ENCODE assay signal across 29 cellular contexts in genomic region chr1:77592906-77593305, GRCh38.
"Had no signal": no experiment of that assay in that cellular context is flagged by ENCODE, and none has a peak within 500 bp of the region (broad histone marks: within the 10 kb centered on the region; RNA-seq: fewer than 3 reads in every experiment).

No MANE protein-coding gene starts in this region.

- H3K9me3 ChIP-seq: left lung, lower lobe of right lung, neutrophil, right atrium auricular region, right lobe of liver, stomach, suprapubic skin, thoracic aorta, tibial artery, upper lobe of right lung had no signal

- H3K27me3 ChIP-seq: left lung, neural progenitor cell, neutrophil, right atrium auricular region, right lobe of liver, stomach, suprapubic skin, tibial artery, upper lobe of right lung had no signal

- H3K4me1 ChIP-seq: lower lobe of right lung, neural progenitor cell, right atrium auricular region, right lobe of liver, tibial artery, upper lobe of right lung had no signal

- H3K9ac ChIP-seq: neural progenitor cell had no signal

- FAIRE-seq: keratinocyte, urothelium cell line had no signal

- ATAC-seq: left cardiac atrium; left lung; lower lobe of right lung; natural killer cell; right lobe of liver; stimulated activated naive B cell treated with anti-CD40 and anti-IgM and Interleukin-4, amounts not matched to agents 10 μg/mL and 1 μg/mL and 100 μg/mL, for 72 hours; stimulated activated naive CD8-positive, alpha-beta T cell treated with anti-CD3 and anti-CD28 coated beads, Interleukin-15, Interleukin-2, amounts not matched to agents 100 U/mL and 50 U/mL, for 24 hours; upper lobe of right lung had no signal

- H3K27ac ChIP-seq: left lung, lower lobe of right lung, neural progenitor cell, neutrophil, right atrium auricular region, right lobe of liver, stomach, suprapubic skin, thoracic aorta, tibial artery, upper lobe of right lung had no signal

- DNase-seq: hippocampal formation; kidney glomerular epithelial cell; left cardiac atrium; left lung; lower lobe of right lung; mammary epithelial cell; mesenchymal stem cell; naive B cell; natural killer cell; nephron progenitor cell; occipital lobe; right lobe of liver; stimulated activated CD4-positive, alpha-beta T cell treated with anti-CD3 and anti-CD28 coated beads, Interleukin-12 subunit alpha, Interleukin-12 subunit beta, amount 100 ng/mL, for 4 hours; stimulated activated CD4-positive, alpha-beta T cell treated with anti-CD3 and anti-CD28 coated beads, Interleukin-15, amount 100 ng/mL, for 24 hours; stimulated activated CD4-positive, alpha-beta T cell treated with anti-CD3 and anti-CD28 coated beads, Interleukin-2, amount 100 ng/mL, for 24 hours; stimulated activated CD4-positive, alpha-beta T cell treated with anti-CD3 and anti-CD28 coated beads, Interleukin-4, amount 100 ng/mL, for 1 hour; stimulated activated naive B cell treated with anti-CD40 and anti-IgM and Interleukin-4, amounts not matched to agents 10 μg/mL and 1 μg/mL and 100 μg/mL, for 72 hours; stimulated activated naive CD8-positive, alpha-beta T cell treated with anti-CD3 and anti-CD28 coated beads, Interleukin-15, Interleukin-2, amounts not matched to agents 100 U/mL and 50 U/mL, for 24 hours; stomach; tibial artery; trophoblast cell; upper lobe of right lung had no signal

- H3K4me3 ChIP-seq: left lung, lower lobe of right lung, neural progenitor cell, right atrium auricular region, right lobe of liver, stomach, suprapubic skin, thoracic aorta, tibial artery, upper lobe of right lung had no signal

- H3K36me3 ChIP-seq: neural progenitor cell, neutrophil, thoracic aorta, upper lobe of right lung had no signal
